ENCODE assay signal across 12 cellular contexts in genomic region chr19:35595026-35595425, GRCh38. TPM values are rescaled to one million over a fixed set of nuclear protein-coding genes. Genes with fewer than 3 reads are reported as not detected.
"Had no signal": no experiment of that assay in that cellular context is flagged by ENCODE, and none has a peak within 500 bp of the region (broad histone marks: within the 10 kb centered on the region; RNA-seq: fewer than 3 reads in every experiment).

No MANE protein-coding gene starts in this region.

RNA-seq across cellular contexts. Expression of gene PMIS2, which starts 9.1 kb away (rescaled TPM):
- total RNA-seq: OCI-LY7, PC-3, PC-9, Peyer's patch, Right ventricle myocardium inferior, Right ventricle myocardium superior, RPMI7951, SJCRH30, SJSA1, SK-MEL-5, T-cell had no signal
- polyA plus RNA-seq: SK-N-SH had no signal

RNA-seq across cellular contexts. Expression of gene ATP4A, which starts 31.6 kb away (rescaled TPM):
- total RNA-seq: PC-3, PC-9, Peyer's patch, Right ventricle myocardium inferior, Right ventricle myocardium superior, SJSA1, SK-MEL-5, T-cell had no signal
- polyA plus RNA-seq: SK-N-SH had no signal
